ENCODE assay signal across 8 cellular contexts in the genomic region with DNA sequence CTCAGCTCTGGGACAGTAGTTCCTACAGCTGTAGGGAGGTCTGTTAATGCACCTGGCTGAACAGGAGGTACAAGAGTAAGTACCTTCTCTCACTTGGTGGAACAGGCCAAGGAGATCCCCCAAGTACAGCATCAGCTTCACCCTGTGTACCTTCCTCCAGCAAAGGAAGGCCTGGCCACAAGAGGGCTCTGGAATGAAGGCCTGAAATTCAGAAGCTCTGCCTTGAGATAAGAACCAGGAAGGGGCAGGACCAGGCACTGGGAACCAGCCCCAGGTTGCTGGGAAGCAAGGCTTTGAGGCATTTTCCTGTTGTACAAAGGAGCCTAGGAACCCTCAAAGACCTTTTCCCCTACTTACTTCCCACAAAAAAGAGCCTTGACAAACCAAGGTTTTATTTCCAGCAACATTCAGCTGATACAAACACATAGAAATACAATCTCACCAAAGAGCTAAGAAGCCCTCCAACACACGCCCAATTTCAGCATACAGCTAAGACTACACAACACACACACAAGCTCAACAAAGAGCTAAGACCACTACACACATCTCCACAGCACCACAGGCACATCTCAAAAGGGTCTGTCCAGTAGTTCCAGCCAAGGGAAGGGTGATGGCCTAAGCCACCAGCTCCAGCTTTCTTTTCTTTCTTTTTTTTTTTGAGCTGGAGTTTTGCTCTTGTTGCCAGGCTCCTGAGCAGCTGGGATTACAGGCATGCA. TPM values are rescaled to one million over a fixed set of nuclear protein-coding genes. Genes with fewer than 3 reads are reported as not detected.
DNase-seq lines count a peak whose midpoint lies in the region; ATAC-seq and TF ChIP-seq lines count a peak whose summit lies in the region.

No MANE protein-coding gene starts in this region.

- H3K36me3 ChIP-seq in muscle layer of duodenum (ENCODE audit: control insufficient read depth in 1 of 2, insufficient read depth in 2 of 2, low read length in 2 of 2) (peaks cover 13 to 23% of the 10 kb centered on the region in 2 donors), testis (ENCODE audit: low read depth, missing control alignments) (no peaks in the 10 kb centered on the region)

- DNase-seq in NCI-H2227 (lab: John Stamatoyannopoulos, UW; ENCODE audit: unreplicated experiment) (peak; percentile 69), epithelial cell of proximal tubule (ENCODE audit: low read depth) (no peak), testis (peak; percentile 79)
- peak; percentile 56 for DNase-seq in activated CD8-positive, alpha-beta memory T cell treated with anti-CD3 and anti-CD28 coated beads, Interleukin-2, amount 50 U/mL, for 4 hours

- no peak for TF ChIP-seq POLR2A in testis (IDR thresholded peaks at IDR 0.05)

- H3K9me3 ChIP-seq in muscle layer of duodenum (ENCODE audit: control insufficient read depth in 1 of 2, low read length in 2 of 2) (no peaks in the 10 kb centered on the region), testis (no peaks in the 10 kb centered on the region)

- no peaks in the 10 kb centered on the region for H3K27me3 ChIP-seq in muscle layer of duodenum (ENCODE audit: low read depth, low read length)
- no peaks in the 10 kb centered on the region for H3K27me3 ChIP-seq in testis

- peak; percentile 57 for TF ChIP-seq CTCF in 22Rv1 (IDR thresholded peaks at IDR 0.05)
- TF ChIP-seq CTCF in GM12873 (IDR thresholded peaks at IDR 0.05; ENCODE audit: insufficient read depth, low read depth, low read length, missing control alignments): peak; percentile 72
- TF ChIP-seq CTCF in epithelial cell of proximal tubule (conservative IDR thresholded peaks at IDR 0.05; ENCODE audit: low read depth, low read length): peak; percentile 78
- TF ChIP-seq CTCF in testis (IDR thresholded peaks at IDR 0.05): peak; percentile 40 to 57 (median 49)

- H3K27ac ChIP-seq in 22Rv1 (no peak overlapping the region), muscle layer of duodenum (ENCODE audit: low read length) (peak overlapping the region; percentile 41), testis (peak overlapping the region in 1 of 2 donors; percentile 30)

- 70 to 86% methylated on average over 1 of the region's 1 CpG for WGBS in testis, 2 donors

- no peaks in the 10 kb centered on the region for H3K4me1 ChIP-seq in muscle layer of duodenum (ENCODE audit: control insufficient read depth in 1 of 2, insufficient read depth in 2 of 2, low read length in 2 of 2)
- no peaks in the 10 kb centered on the region for H3K4me1 ChIP-seq in testis

- H3K4me3 ChIP-seq in epithelial cell of proximal tubule (ENCODE audit: low read depth, low read length) (no peak overlapping the region), muscle layer of duodenum (ENCODE audit: low read depth in 1 of 2, low read length in 2 of 2) (no peak overlapping the region), testis (no peak overlapping the region)

- no peak for ATAC-seq in HG03439 (IDR thresholded peaks at IDR 0.05; ENCODE audit: unreplicated experiment)

- intact Hi-C loops in testis (cut with DNase I; ENCODE audit: low total_unique reads): loop anchor here (10.0 kb wide), 1 partner anchor 97 kb away; a partner anchor contains a TSS

RNA-seq across cellular contexts. Expression of a gene that starts 23.5 kb away (rescaled TPM):
- 42.2 and 57.8 TPM in 2 replicates for total RNA-seq in epithelial cell of proximal tubule
- 10 to 100 TPM; 34.5 to 38.3 TPM for total RNA-seq in testis
- 54.0 TPM for polyA plus RNA-seq in testis (ENCODE audit: insufficient read depth, low read depth, low replicate concordance)

RNA-seq across cellular contexts. Expression of a gene that starts 41.3 kb away (rescaled TPM):
- total RNA-seq in epithelial cell of proximal tubule: 52.0 and 148 TPM in 2 replicates
- total RNA-seq in testis: 100 to 1,000 TPM; 100 to 103 TPM
- 52.2 TPM for polyA plus RNA-seq in testis (ENCODE audit: insufficient read depth, low read depth, low replicate concordance)

RNA-seq across cellular contexts. Expression of a gene that starts 42.9 kb away (rescaled TPM):
- total RNA-seq in epithelial cell of proximal tubule: not detected in 2 replicates
- 1 to 10 TPM in 1 of 2 donors, not detected in 1; 6.4 TPM for total RNA-seq in testis
- 1.5 TPM for polyA plus RNA-seq in testis (ENCODE audit: insufficient read depth, low read depth, low replicate concordance)

RNA-seq across cellular contexts. Expression of a gene that starts 48.3 kb away (rescaled TPM):
- total RNA-seq in epithelial cell of proximal tubule: 37.9 and 53.7 TPM in 2 replicates
- 10 to 100 TPM; 50.8 to 61.9 TPM for total RNA-seq in testis
- 38.8 TPM for polyA plus RNA-seq in testis (ENCODE audit: insufficient read depth, low read depth, low replicate concordance)
